15 cellular contexts compared by ENCODE assay signal in genomic region chr6:20200761-20201160, GRCh38. TPM values are rescaled to one million over a fixed set of nuclear protein-coding genes. Genes with fewer than 3 reads are reported as not detected.
A peak's percentile ranks its signal among the peaks of the same experiment; 100 is the strongest.
DNase-seq lines count a peak whose midpoint lies in the region; ATAC-seq, FAIRE-seq and TF ChIP-seq lines count a peak whose summit lies in the region.
"Had no signal": no experiment of that assay in that cellular context is flagged by ENCODE, and none has a peak within 500 bp of the region (broad histone marks: within the 10 kb centered on the region; RNA-seq: fewer than 3 reads in every experiment).

No MANE protein-coding gene starts in this region.

- intact Hi-C loops in activated T-helper 2 cell treated with anti-CD3 and anti-CD28 coated beads, Interferon-gamma antibody, Interleukin-2, Interleukin-4, amounts not matched to agents 10 μg/mL and 5 μg/mL and 100 μg/mL, durations not matched to agents 14 hours and 24 hours and 36 hours (cut with micrococcal nuclease): loop anchor here (5.0 to 10.0 kb wide), 2 partner anchors 137 to 1864 kb away; no protein-coding TSS in a partner anchor
- intact Hi-C loops in ovary (cut with DNase I): no loop called here

- ATAC-seq in left lobe of liver: no peak

- no peak for FAIRE-seq in H54 (lab: Jason Lieb, UNC)

- H3K9me3 Mint-ChIP-seq in activated T-helper 2 cell treated with anti-CD3 and anti-CD28 coated beads, Interferon-gamma antibody, Interleukin-2, Interleukin-4, amounts not matched to agents 10 μg/mL and 5 μg/mL and 100 μg/mL, durations not matched to agents 14 hours and 24 hours and 36 hours: no peaks in the 10 kb centered on the region

- no peak overlapping the region for H3K4me3 ChIP-seq in ovary

- TF ChIP-seq CTCF in ovary (IDR thresholded peaks at IDR 0.05): no peak

- no peaks in the 10 kb centered on the region for H3K9me3 ChIP-seq in ovary
- H3K9me3 ChIP-seq: Caco-2, SK-N-SH had no signal

- no peaks in the 10 kb centered on the region for H3K36me3 ChIP-seq in ovary

- peaks cover 65% of the 10 kb centered on the region for H3K4me1 Mint-ChIP-seq in activated T-helper 2 cell treated with anti-CD3 and anti-CD28 coated beads, Interferon-gamma antibody, Interleukin-2, Interleukin-4, amounts not matched to agents 10 μg/mL and 5 μg/mL and 100 μg/mL, durations not matched to agents 14 hours and 24 hours and 36 hours (ENCODE audit: low read depth)

- H3K27me3 Mint-ChIP-seq in activated T-helper 2 cell treated with anti-CD3 and anti-CD28 coated beads, Interferon-gamma antibody, Interleukin-2, Interleukin-4, amounts not matched to agents 10 μg/mL and 5 μg/mL and 100 μg/mL, durations not matched to agents 14 hours and 24 hours and 36 hours (ENCODE audit: low read depth): no peaks in the 10 kb centered on the region

- DNase-seq in DMS153 (lab: John Stamatoyannopoulos, UW) (peak; percentile 59), DMS153 treated with DMSO at 0.1 percent for 48 hours (lab: John Stamatoyannopoulos, UW; ENCODE audit: unreplicated experiment) (no peak), M059J (ENCODE audit: low read depth) (peak; percentile 20), ovary (peak in 4 of 5 donors; percentile 14 to 57 (median 43)), left lobe of liver (ENCODE audit: low spot score) (no peak), H54 (ENCODE audit: insufficient read length, low spot score) (no peak)
- DNase-seq in activated T-helper 2 cell treated with anti-CD3 and anti-CD28 coated beads, Interferon-gamma antibody, Interleukin-2, Interleukin-4, amounts not matched to agents 10 μg/mL and 5 μg/mL and 100 μg/mL, durations not matched to agents 14 hours and 24 hours and 36 hours (ENCODE audit: low spot score): no peak
- DNase-seq in central memory CD4-positive, alpha-beta T cell: no peak
- DNase-seq: anterior cingulate cortex, Caco-2, foreskin melanocyte, NCI-H1694, SK-N-SH, substantia nigra had no signal

- TF ChIP-seq POLR2A in ovary (IDR thresholded peaks at IDR 0.05) (no peak), H54 (IDR thresholded peaks at IDR 0.05; ENCODE audit: low read depth, low read length) (no peak)

- peak overlapping the region; percentile 52 for H3K4me3 Mint-ChIP-seq in activated T-helper 2 cell treated with anti-CD3 and anti-CD28 coated beads, Interferon-gamma antibody, Interleukin-2, Interleukin-4, amounts not matched to agents 10 μg/mL and 5 μg/mL and 100 μg/mL, durations not matched to agents 14 hours and 24 hours and 36 hours (ENCODE audit: low read depth)

- no peaks in the 10 kb centered on the region for H3K27me3 ChIP-seq in ovary

- WGBS in ovary, 3 donors: 18 to 29% (median 24%) methylated on average over 5 of the region's 5 CpGs

- H3K27ac Mint-ChIP-seq in activated T-helper 2 cell treated with anti-CD3 and anti-CD28 coated beads, Interferon-gamma antibody, Interleukin-2, Interleukin-4, amounts not matched to agents 10 μg/mL and 5 μg/mL and 100 μg/mL, durations not matched to agents 14 hours and 24 hours and 36 hours: peak overlapping the region; percentile 91

- no peak for TF ChIP-seq EP300 in ovary (IDR thresholded peaks at IDR 0.05)

- H3K27ac ChIP-seq in ovary: no peak overlapping the region
- H3K27ac ChIP-seq: 22Rv1 had no signal

- peaks cover 55% of the 10 kb centered on the region for H3K36me3 Mint-ChIP-seq in activated T-helper 2 cell treated with anti-CD3 and anti-CD28 coated beads, Interferon-gamma antibody, Interleukin-2, Interleukin-4, amounts not matched to agents 10 μg/mL and 5 μg/mL and 100 μg/mL, durations not matched to agents 14 hours and 24 hours and 36 hours (ENCODE audit: low read depth)

- H3K4me1 ChIP-seq in ovary (ENCODE audit: insufficient read depth): peaks cover 20% of the 10 kb centered on the region
- H3K4me1 ChIP-seq: Caco-2 had no signal

RNA-seq across cellular contexts. Expression of gene MBOAT1, which starts 11.5 kb away (rescaled TPM):
- 26.4 and 32.3 TPM in 2 replicates for total RNA-seq in M059J (2014; rRNA removed; shearing (Covaris generic))
- 32.8 and 33.8 TPM in 2 replicates for total RNA-seq in activated T-helper 2 cell treated with anti-CD3 and anti-CD28 coated beads, Interferon-gamma antibody, Interleukin-2, Interleukin-4, amounts not matched to agents 10 μg/mL and 5 μg/mL and 100 μg/mL, durations not matched to agents 14 hours and 24 hours and 36 hours
- 10 to 100 TPM; 11.2 to 30.2 (median 13.4) TPM for total RNA-seq in ovary
- 10 to 100 TPM in 1 of 2 donors, 1 to 10 TPM in 1; 8.5 to 11.0 TPM for polyA plus RNA-seq in ovary
- total RNA-seq in left lobe of liver: 4.6 TPM

Comparison
In these comparisons a context has a peak if more than half of its experiments do, and no peak if none do; other contexts are left out.
1. DNase-seq: peak in DMS153 (single experiment), M059J (single experiment) and ovary (4 of 5); none in DMS153 treated with DMSO at 0.1 percent for 48 hours (single experiment), activated T-helper 2 cell treated with anti-CD3 and anti-CD28 coated beads, Interferon-gamma antibody, Interleukin-2, Interleukin-4, amounts not matched to agents 10 μg/mL and 5 μg/mL and 100 μg/mL, durations not matched to agents 14 hours and 24 hours and 36 hours (single experiment), central memory CD4-positive, alpha-beta T cell (single experiment), left lobe of liver (single experiment) and H54 (single experiment).